In genomic region chr4:73726000-73726399, GRCh38 we compare ENCODE assay signal across 8 cellular contexts. TPM values are rescaled to one million over a fixed set of nuclear protein-coding genes. Genes with fewer than 3 reads are reported as not detected.
DNase-seq lines count a peak whose midpoint lies in the region; ATAC-seq and TF ChIP-seq lines count a peak whose summit lies in the region.
"Had no signal": no experiment of that assay in that cellular context is flagged by ENCODE, and none has a peak within 500 bp of the region (broad histone marks: within the 10 kb centered on the region; RNA-seq: fewer than 3 reads in every experiment).

No MANE protein-coding gene starts in this region.

- H3K4me1 ChIP-seq in skeletal muscle satellite cell (ENCODE audit: control insufficient read depth, insufficient read depth, low read length) = peaks cover 58% of the 10 kb centered on the region

- H3K9ac ChIP-seq in skeletal muscle satellite cell (ENCODE audit: low read depth, low read length) = peak overlapping the region; percentile 51

- peak; percentile 80 for DNase-seq in HCEC 1CT
- DNase-seq in SW 1271 (lab: John Stamatoyannopoulos, UW) = peak; percentile 15 to 74
- DNase-seq in foreskin fibroblast = peak; percentile 90 to 91
- DNase-seq in NCI-H2029 treated with DMSO at 0.1 percent for 48 hours (lab: John Stamatoyannopoulos, UW) = no peak
- no peak for DNase-seq in activated effector memory CD4-positive, alpha-beta T cell treated with anti-CD3 and anti-CD28 coated beads, Interleukin-2, amount 50 U/mL, for 16 hours

- no peak for ATAC-seq in GM21737 (IDR thresholded peaks at IDR 0.05; ENCODE audit: unreplicated experiment)
- ATAC-seq: GM12878 had no signal

- H3K4me3 ChIP-seq in foreskin fibroblast (ENCODE audit: low read depth in 1 of 2, low read length in 2 of 2) = no peak overlapping the region
- no peak overlapping the region for H3K4me3 ChIP-seq in skeletal muscle satellite cell (ENCODE audit: low read length)
- H3K4me3 ChIP-seq: GM12878 had no signal

- no peaks in the 10 kb centered on the region for H3K36me3 ChIP-seq in skeletal muscle satellite cell (ENCODE audit: insufficient read depth, low read length)

- H3K27me3 ChIP-seq in skeletal muscle satellite cell (ENCODE audit: control insufficient read depth, insufficient read depth, low read length) = no peaks in the 10 kb centered on the region

- TF ChIP-seq CTCF in foreskin fibroblast (IDR thresholded peaks at IDR 0.05; ENCODE audit: low read depth, low read length) = no peak

- H3K9me3 ChIP-seq in skeletal muscle satellite cell (replicated peaks; ENCODE audit: low read length) = no peaks in the 10 kb centered on the region

- peak overlapping the region; percentile 36 for H3K4me2 ChIP-seq in skeletal muscle satellite cell (ENCODE audit: low read length)

RNA-seq across cellular contexts. Expression of gene CXCL8, which starts 14.4 kb away (rescaled TPM):
- 86.9 and 314 TPM in 2 replicates for total RNA-seq in skeletal muscle satellite cell (2012; rRNA removed)

Comparison
In these comparisons a context has a peak if more than half of its experiments do, and no peak if none do; other contexts are left out.
1. DNase-seq: peak in HCEC 1CT (single experiment), SW 1271 (2 of 2) and foreskin fibroblast (2 of 2); none in NCI-H2029 treated with DMSO at 0.1 percent for 48 hours (single experiment) and activated effector memory CD4-positive, alpha-beta T cell treated with anti-CD3 and anti-CD28 coated beads, Interleukin-2, amount 50 U/mL, for 16 hours (single experiment).